ENCODE assay signal across 27 cellular contexts in the genomic region with DNA sequence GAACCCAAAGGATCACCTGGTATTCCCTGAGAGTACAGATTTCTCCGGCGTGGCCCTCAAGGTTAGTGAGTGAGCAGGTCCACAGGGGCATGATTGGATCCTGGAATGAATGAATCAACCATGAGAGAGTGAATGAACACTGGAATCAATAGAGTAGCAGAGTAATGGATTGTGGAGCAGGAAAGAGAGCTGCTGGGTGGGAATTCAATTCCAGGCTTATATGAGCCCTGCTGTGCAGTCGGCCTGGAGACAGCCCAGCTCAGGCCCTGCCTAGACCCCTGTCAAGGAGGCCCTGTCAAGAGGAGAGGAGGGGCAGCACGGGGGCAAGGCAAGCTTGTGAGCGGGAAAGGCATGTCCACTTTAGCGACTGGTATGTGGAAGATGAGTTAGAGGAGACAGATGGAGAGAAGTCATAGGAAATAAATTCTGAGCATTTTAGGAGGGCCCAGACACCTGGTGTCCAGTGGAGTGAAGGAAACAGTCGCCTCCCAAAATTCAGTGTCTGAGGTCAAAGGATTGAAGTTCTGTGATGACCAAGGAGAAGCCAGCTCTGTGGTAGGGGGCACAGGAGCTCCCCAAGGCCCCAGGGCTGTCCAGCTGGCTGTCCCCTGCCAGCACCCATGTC. TPM values are rescaled to one million over a fixed set of nuclear protein-coding genes. Genes with fewer than 3 reads are reported as not detected.
"Had no signal": no experiment of that assay in that cellular context is flagged by ENCODE, and none has a peak within 500 bp of the region (broad histone marks: within the 10 kb centered on the region; RNA-seq: fewer than 3 reads in every experiment).

No MANE protein-coding gene starts in this region.

- H3K27me3 Mint-ChIP-seq: progenitor cell of endocrine pancreas had no signal

- H3K27ac Mint-ChIP-seq: activated T-helper 2 cell treated with anti-CD3 and anti-CD28 coated beads, Interferon-gamma antibody, Interleukin-2, Interleukin-4, amounts not matched to agents 10 μg/mL and 5 μg/mL and 100 μg/mL, durations not matched to agents 14 hours and 24 hours and 36 hours; immature natural killer cell; nephron progenitor cell; progenitor cell of endocrine pancreas had no signal

- ATAC-seq: body of pancreas, esophagus mucosa, gastrocnemius medialis, heart right ventricle had no signal

- H3K9me3 Mint-ChIP-seq: activated T-helper 2 cell treated with anti-CD3 and anti-CD28 coated beads, Interferon-gamma antibody, Interleukin-2, Interleukin-4, amounts not matched to agents 10 μg/mL and 5 μg/mL and 100 μg/mL, durations not matched to agents 14 hours and 24 hours and 36 hours; immature natural killer cell; nephron progenitor cell had no signal

- H3K4me1 ChIP-seq: gastrocnemius medialis, heart right ventricle, uterus had no signal

- H3K27ac ChIP-seq: gastrocnemius medialis, heart right ventricle, tibial artery, uterus, VCaP had no signal

- H3K27me3 ChIP-seq: body of pancreas, gastrocnemius medialis, heart right ventricle, tibial artery, uterus had no signal

- H3K36me3 ChIP-seq: gastrocnemius medialis, heart right ventricle, tibial artery, uterus had no signal

- DNase-seq: activated CD4-positive, alpha-beta T cell treated with anti-CD3 and anti-CD28 coated beads for 1 hour; activated CD4-positive, alpha-beta T cell treated with anti-CD3 and anti-CD28 coated beads, Interleukin-2, amount 50 U/mL, for 48 hours; activated naive CD4-positive, alpha-beta T cell treated with Interleukin-2 at 50 U/mL for 16 hours; activated T-cell treated with anti-CD3 and anti-CD28 coated beads, Interleukin-2, amount 50 U/mL, for 1 hour; body of pancreas; caudate nucleus; effector CD4-positive, alpha-beta T cell; gastrocnemius medialis; heart right ventricle; immature natural killer cell; mesenchymal stem cell; nephron progenitor cell; stimulated activated CD4-positive, alpha-beta T cell treated with anti-CD3 and anti-CD28 coated beads, Interleukin-12 subunit alpha, Interleukin-12 subunit beta, amount 100 ng/mL, for 4 hours; stimulated activated CD4-positive, alpha-beta T cell treated with anti-CD3 and anti-CD28 coated beads, Interleukin-1b, Interleukin-23, amount 100 ng/mL, for 48 hours; stimulated activated CD8-positive, alpha-beta memory T cell treated with anti-CD3 and anti-CD28 coated beads, Interleukin-4, amount 100 ng/mL, for 48 hours; stimulated activated naive CD4-positive, alpha-beta T cell treated with Interleukin-2 at 50 U/mL for 16 hours; SW 1271; T-helper 2 cell; tibial artery; uterus had no signal

- H3K4me3 ChIP-seq: body of pancreas, gastrocnemius medialis, heart right ventricle, tibial artery, uterus had no signal

- H3K4me3 Mint-ChIP-seq: immature natural killer cell, nephron progenitor cell had no signal

- H3K4me1 Mint-ChIP-seq: immature natural killer cell had no signal

- H3K36me3 Mint-ChIP-seq: immature natural killer cell had no signal

- H3K9me3 ChIP-seq: body of pancreas, gastrocnemius medialis, heart right ventricle, tibial artery, uterus had no signal

RNA-seq across cellular contexts. Expression of a gene that starts 1.2 kb away (rescaled TPM):
- total RNA-seq: activated T-helper 2 cell treated with anti-CD3 and anti-CD28 coated beads, Interferon-gamma antibody, Interleukin-2, Interleukin-4, amounts not matched to agents 10 μg/mL and 5 μg/mL and 100 μg/mL, durations not matched to agents 14 hours and 24 hours and 36 hours; gastrocnemius medialis; omental fat pad; subcutaneous adipose tissue had no signal
- polyA plus RNA-seq: immature natural killer cell had no signal

RNA-seq across cellular contexts. Expression of a gene that starts 25.9 kb away (rescaled TPM):
- total RNA-seq: activated T-helper 2 cell treated with anti-CD3 and anti-CD28 coated beads, Interferon-gamma antibody, Interleukin-2, Interleukin-4, amounts not matched to agents 10 μg/mL and 5 μg/mL and 100 μg/mL, durations not matched to agents 14 hours and 24 hours and 36 hours; progenitor cell of endocrine pancreas had no signal

RNA-seq across cellular contexts. Expression of a gene that starts 53.3 kb away (rescaled TPM):
- total RNA-seq: activated T-helper 2 cell treated with anti-CD3 and anti-CD28 coated beads, Interferon-gamma antibody, Interleukin-2, Interleukin-4, amounts not matched to agents 10 μg/mL and 5 μg/mL and 100 μg/mL, durations not matched to agents 14 hours and 24 hours and 36 hours; body of pancreas; esophagus mucosa; gastrocnemius medialis; heart right ventricle; liver; omental fat pad; progenitor cell of endocrine pancreas; subcutaneous adipose tissue; uterus had no signal
- polyA plus RNA-seq: heart right ventricle, immature natural killer cell, liver had no signal

RNA-seq across cellular contexts. Expression of a gene that starts 55.2 kb away (rescaled TPM):
- total RNA-seq: body of pancreas, esophagus mucosa, uterus had no signal
